Comparison of ENCODE assay signal across 8 cellular contexts in the genomic region with DNA sequence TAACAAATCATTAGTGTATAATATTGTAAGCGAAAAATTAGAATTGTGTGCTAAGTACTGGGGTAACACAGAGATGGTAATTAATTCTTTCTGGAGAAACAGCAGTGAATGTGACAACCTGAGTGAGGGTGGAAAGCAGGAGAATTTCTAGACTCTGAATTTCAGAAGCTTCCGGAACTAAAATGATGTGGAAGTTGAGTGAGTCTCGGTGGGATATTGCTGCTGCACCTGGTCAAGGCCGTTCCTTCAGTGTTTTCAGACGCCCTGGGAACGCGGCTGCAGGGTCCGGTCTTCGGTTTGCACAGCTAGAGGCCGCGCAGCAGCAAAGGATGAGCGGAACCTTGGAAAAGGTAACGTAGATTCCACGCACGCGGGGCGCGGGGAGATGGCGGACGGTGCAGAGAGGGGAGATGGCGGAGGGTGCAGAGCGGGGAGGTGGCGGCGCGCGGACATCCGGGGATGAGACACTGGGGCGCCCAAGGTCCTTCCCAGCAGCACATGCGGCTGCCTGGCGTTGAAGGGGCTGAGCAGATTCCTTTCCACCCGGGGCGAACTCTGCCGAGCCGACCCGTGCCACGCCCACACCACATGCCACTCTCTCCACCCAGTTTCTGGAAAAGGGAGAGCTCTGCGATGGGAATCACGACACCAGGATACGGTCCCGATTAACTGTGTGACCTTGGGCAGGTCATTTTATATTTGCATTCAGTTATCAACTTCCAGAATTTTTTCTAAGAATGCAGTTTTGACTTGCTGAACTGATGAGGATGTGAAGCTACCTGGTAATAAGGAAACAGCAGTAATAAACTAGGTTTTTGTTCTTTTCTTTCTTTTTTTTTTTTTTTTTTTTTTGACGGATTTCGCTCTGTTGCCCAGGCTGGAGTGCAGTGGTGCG.
DNase-seq lines count a peak whose midpoint lies in the region; ATAC-seq and TF ChIP-seq lines count a peak whose summit lies in the region.

A gene (plus strand): TSS at position 232 of the 895 bp plus-strand sequence. CDS start 98 bp downstream, at position 330.

- H3K4me3 ChIP-seq in choroid plexus epithelial cell (ENCODE audit: low read depth, low read length), result peak within 1 kb of the TSS; percentile 75

- TF ChIP-seq CTCF in AG09319 (IDR thresholded peaks at IDR 0.05; ENCODE audit: low read depth, low read length) (no peak), choroid plexus epithelial cell (conservative IDR thresholded peaks at IDR 0.05; ENCODE audit: low read depth, low read length) (peak; percentile 14)

- ATAC-seq in GM19043 (IDR thresholded peaks at IDR 0.05; ENCODE audit: low read depth, unreplicated experiment) (peak; percentile 92), HG03432 (IDR thresholded peaks at IDR 0.05; ENCODE audit: unreplicated experiment) (peak; percentile 96)

- DNase-seq in AG09319 (ENCODE audit: extremely low read depth, low read depth), result peak; percentile 85
- peak; percentile 88 for DNase-seq in NCI-H510A (lab: John Stamatoyannopoulos, UW)
- peak; percentile 82 to 84 for DNase-seq in activated CD4-positive, alpha-beta T cell treated with anti-CD3 and anti-CD28 coated beads for 24 hours (ENCODE audit: low read depth in 2 of 2)
- peak; percentile 93 for DNase-seq in choroid plexus epithelial cell (ENCODE audit: low read depth)
- peak; percentile 95 for DNase-seq in kidney tubule cell (ENCODE audit: low spot score)
- DNase-seq in stimulated activated CD4-positive, alpha-beta T cell treated with anti-CD3 and anti-CD28 coated beads, Interleukin-1b, Interleukin-23, amount 100 ng/mL, for 24 hours (ENCODE audit: low read depth in 4 of 4, low spot score in 1 of 4), result peak; percentile 72 to 86 (median 80)

Comparison
In these comparisons a context has a peak if more than half of its experiments do, and no peak if none do; other contexts are left out.
1. Peak in every context shown above with its lines: DNase-seq, ATAC-seq and H3K4me3 ChIP-seq.